In genomic region chr6:158408552-158409130, GRCh38 we compare ENCODE assay signal across 13 cellular contexts.
DNase-seq lines count a peak whose midpoint lies in the region; ATAC-seq and TF ChIP-seq lines count a peak whose summit lies in the region.
"Had no signal": no experiment of that assay in that cellular context is flagged by ENCODE, and none has a peak within 500 bp of the region (broad histone marks: within the 10 kb centered on the region; RNA-seq: fewer than 3 reads in every experiment).

No MANE protein-coding gene starts in this region.

- no peak overlapping the region for H3K4me3 Mint-ChIP-seq in progenitor cell of endocrine pancreas (ENCODE audit: low read depth)
- H3K4me3 Mint-ChIP-seq in T-helper 17 cell, result no peak overlapping the region
- H3K4me3 Mint-ChIP-seq: activated T-helper 1 cell treated with anti-CD3 and anti-CD28 coated beads, Interleukin-12 subunit alpha, Interleukin-12 subunit beta, Interleukin-2, Interleukin-4 antibody, amounts not matched to agents 30 ng/mL and 10 ng/mL and 1 ng/mL, durations not matched to agents 14 hours and 24 hours and 36 hours had no signal

- peaks cover 0 to 40% (median 27%) of the 10 kb centered on the region in 12 donors for H3K4me1 ChIP-seq in heart left ventricle

- TF ChIP-seq POLR2A in heart left ventricle (IDR thresholded peaks at IDR 0.05), result no peak

- WGBS in heart left ventricle, 4 donors, result 34 to 49% (median 39%) methylated on average over 8 to 9 of the region's 9 CpGs

- ATAC-seq in heart left ventricle (peak; percentile 45 to 93 (median 90)), T-helper 17 cell (no peak), GM21515 (IDR thresholded peaks at IDR 0.05; ENCODE audit: unreplicated experiment) (no peak)

- TF ChIP-seq CTCF in heart left ventricle (IDR thresholded peaks at IDR 0.05), result no peak
- TF ChIP-seq CTCF in progenitor cell of endocrine pancreas (IDR thresholded peaks at IDR 0.05; ENCODE audit: unreplicated experiment), result no peak

- H3K27ac Mint-ChIP-seq in progenitor cell of endocrine pancreas (peak overlapping the region; percentile 29), T-helper 17 cell (no peak overlapping the region)
- H3K27ac Mint-ChIP-seq: activated T-helper 1 cell treated with anti-CD3 and anti-CD28 coated beads, Interleukin-12 subunit alpha, Interleukin-12 subunit beta, Interleukin-2, Interleukin-4 antibody, amounts not matched to agents 30 ng/mL and 10 ng/mL and 1 ng/mL, durations not matched to agents 14 hours and 24 hours and 36 hours had no signal

- peaks cover 0 to 8% (median 4%) of the 10 kb centered on the region in 9 donors for H3K36me3 ChIP-seq in heart left ventricle

- H3K4me3 ChIP-seq in heart left ventricle, result no peak overlapping the region
- H3K4me3 ChIP-seq: tibial artery had no signal

- H3K9me3 Mint-ChIP-seq in progenitor cell of endocrine pancreas (ENCODE audit: low read depth), result peaks cover 9% of the 10 kb centered on the region
- H3K9me3 Mint-ChIP-seq: activated T-helper 1 cell treated with anti-CD3 and anti-CD28 coated beads, Interleukin-12 subunit alpha, Interleukin-12 subunit beta, Interleukin-2, Interleukin-4 antibody, amounts not matched to agents 30 ng/mL and 10 ng/mL and 1 ng/mL, durations not matched to agents 14 hours and 24 hours and 36 hours had no signal

- intact Hi-C loops in heart left ventricle (cut with DNase I), result loop anchor here in 2 of 10 donors (5.0 to 10.0 kb wide), 2 partner anchors 176 to 184 kb away; no protein-coding TSS in a partner anchor

- H3K9me3 ChIP-seq in heart left ventricle (no peaks in the 10 kb centered on the region), T-helper 17 cell (ENCODE audit: control insufficient read depth, low read length, poor library complexity, severe bottlenecking) (no peaks in the 10 kb centered on the region)
- H3K9me3 ChIP-seq: tibial artery had no signal

- H3K4me1 Mint-ChIP-seq in progenitor cell of endocrine pancreas (ENCODE audit: low read depth) (peaks cover 23% of the 10 kb centered on the region), T-helper 17 cell (peaks cover 16% of the 10 kb centered on the region)

- H3K27me3 Mint-ChIP-seq in progenitor cell of endocrine pancreas (no peaks in the 10 kb centered on the region), T-helper 17 cell (no peaks in the 10 kb centered on the region)

- H3K27me3 ChIP-seq in heart left ventricle, result no peaks in the 10 kb centered on the region
- H3K27me3 ChIP-seq: tibial artery had no signal

- DNase-seq in Daoy (ENCODE audit: low read depth) (peak; percentile 42), amygdala (lab: John Stamatoyannopoulos, UW) (peak in 38 of 56 donors; percentile 13 to 75 (median 40)), heart left ventricle (peak; percentile 69 to 85 (median 82)), progenitor cell of endocrine pancreas (ENCODE audit: low spot score, unreplicated experiment) (no peak), OCI-M2 (lab: John Stamatoyannopoulos, UW; ENCODE audit: unreplicated experiment) (no peak), NCI-H226 (no peak), T-helper 17 cell (no peak)
- DNase-seq: DMS 273 treated with DMSO at 0.1 percent for 48 hours, NCI-H2081, T-helper 1 cell had no signal

- H3K36me3 Mint-ChIP-seq in progenitor cell of endocrine pancreas (ENCODE audit: insufficient read depth) (peaks cover 28% of the 10 kb centered on the region), T-helper 17 cell (ENCODE audit: low read depth) (peaks cover 5% of the 10 kb centered on the region)

- peak overlapping the region in 10 of 12 donors; percentile 10 to 71 (median 52) for H3K27ac ChIP-seq in heart left ventricle
- H3K27ac ChIP-seq: tibial artery had no signal

Comparison
In these comparisons a context has a peak if more than half of its experiments do, and no peak if none do; other contexts are left out.
1. DNase-seq: peak in Daoy (single experiment), amygdala (38 of 56) and heart left ventricle (5 of 5); none in progenitor cell of endocrine pancreas (single experiment), OCI-M2 (single experiment), NCI-H226 (single experiment) and T-helper 17 cell (0 of 3).
2. ATAC-seq: peak in heart left ventricle (4 of 4); none in T-helper 17 cell (single experiment) and GM21515 (single experiment).